14 cellular contexts compared by ENCODE assay signal in the genomic region with DNA sequence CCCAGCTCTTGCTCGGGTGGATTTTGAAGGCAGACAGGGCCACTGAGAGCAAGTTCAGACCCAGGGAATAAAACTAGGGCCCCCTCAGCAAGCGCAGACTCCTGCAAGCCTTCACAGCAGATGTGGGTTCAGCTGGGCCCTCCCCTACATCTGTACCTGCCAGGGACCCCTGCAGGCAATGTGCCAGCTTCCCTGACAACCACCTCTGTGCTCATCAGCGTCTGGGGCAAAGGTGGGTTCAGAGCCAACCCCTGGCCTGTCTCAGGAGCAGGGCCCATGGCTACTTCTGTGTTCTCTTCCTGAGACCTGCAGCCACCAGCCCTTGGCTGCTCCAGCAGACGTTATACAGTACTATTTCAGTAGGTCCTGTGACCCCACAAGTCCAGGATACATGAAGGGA.
"Had no signal": no experiment of that assay in that cellular context is flagged by ENCODE, and none has a peak within 500 bp of the region (broad histone marks: within the 10 kb centered on the region; RNA-seq: fewer than 3 reads in every experiment).

No MANE protein-coding gene starts in this region.

- H3K4me3 Mint-ChIP-seq: activated CD4-positive, alpha-beta T cell treated with anti-CD3 and anti-CD28 coated beads, Interleukin-2, amount 10 ng/mL, durations not matched to agents 7 days and 5 days; natural killer cell had no signal

- H3K36me3 ChIP-seq: brain microvascular endothelial cell, gastrocnemius medialis, heart right ventricle, tibial nerve had no signal

- H3K9me3 ChIP-seq: gastrocnemius medialis, heart right ventricle, psoas muscle, tibial nerve had no signal

- H3K36me3 Mint-ChIP-seq: natural killer cell had no signal

- H3K9me3 Mint-ChIP-seq: activated CD4-positive, alpha-beta T cell treated with anti-CD3 and anti-CD28 coated beads, Interleukin-2, amount 10 ng/mL, durations not matched to agents 7 days and 5 days; natural killer cell had no signal

- H3K4me3 ChIP-seq: gastrocnemius medialis, heart right ventricle, psoas muscle, tibial nerve had no signal

- H3K27ac Mint-ChIP-seq: activated CD4-positive, alpha-beta T cell treated with anti-CD3 and anti-CD28 coated beads, Interleukin-2, amount 10 ng/mL, durations not matched to agents 7 days and 5 days had no signal

- ATAC-seq: gastrocnemius medialis had no signal

- DNase-seq: activated CD4-positive, alpha-beta T cell treated with anti-CD3 and anti-CD28 coated beads, Interleukin-2, amount 10 ng/mL, durations not matched to agents 7 days and 5 days; activated naive CD4-positive, alpha-beta T cell treated with Interleukin-2 at 50 U/mL for 16 hours; anterior cingulate cortex; brain microvascular endothelial cell; dermis blood vessel endothelial cell; heart right ventricle; natural killer cell; nucleus accumbens; stimulated activated CD4-positive, alpha-beta T cell treated with anti-CD3 and anti-CD28 coated beads, Interleukin-12 subunit alpha, Interleukin-12 subunit beta, amount 100 ng/mL, for 4 hours; stimulated activated CD4-positive, alpha-beta T cell treated with anti-CD3 and anti-CD28 coated beads, Interleukin-2, amount 100 ng/mL, for 24 hours had no signal

- H3K27me3 ChIP-seq: brain microvascular endothelial cell, gastrocnemius medialis, heart right ventricle, tibial nerve had no signal

- H3K27ac ChIP-seq: brain microvascular endothelial cell, epithelial cell of prostate, gastrocnemius medialis, heart right ventricle, psoas muscle, tibial nerve had no signal
